11 cellular contexts compared by ENCODE assay signal in the genomic region with DNA sequence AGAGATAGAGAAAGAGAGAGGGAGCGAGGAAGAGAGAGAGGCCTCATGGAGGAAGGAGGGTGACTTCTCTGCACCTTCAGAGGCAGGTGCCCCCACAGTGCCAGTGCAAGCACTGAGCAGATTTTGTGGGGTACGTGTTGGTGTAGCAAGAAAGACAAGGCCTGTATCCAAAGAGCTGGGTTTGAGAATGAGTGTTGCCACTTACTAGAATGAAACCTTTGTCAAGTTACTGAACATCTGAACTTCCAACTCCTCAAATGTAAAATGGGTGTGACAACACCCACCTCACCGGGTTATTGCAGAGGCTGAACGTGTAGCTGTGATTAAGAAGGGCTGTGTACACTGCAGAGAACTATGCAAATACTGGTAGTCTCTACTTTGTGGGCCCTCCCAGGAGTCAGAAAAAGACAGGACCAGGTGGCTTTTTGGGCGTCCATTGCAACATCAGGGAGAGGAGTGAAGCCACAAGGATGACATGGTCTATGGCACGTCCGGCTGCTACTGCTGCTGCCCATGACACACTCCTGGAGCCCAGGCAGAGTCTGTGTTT. TPM values are rescaled to one million over a fixed set of nuclear protein-coding genes. Genes with fewer than 3 reads are reported as not detected.
DNase-seq lines count a peak whose midpoint lies in the region; ATAC-seq and TF ChIP-seq lines count a peak whose summit lies in the region.
"Had no signal": no experiment of that assay in that cellular context is flagged by ENCODE, and none has a peak within 500 bp of the region (broad histone marks: within the 10 kb centered on the region; RNA-seq: fewer than 3 reads in every experiment).

No MANE protein-coding gene starts in this region.

- no peaks in the 10 kb centered on the region for H3K9me3 ChIP-seq in right atrium auricular region
- H3K9me3 ChIP-seq in PC-9 (ENCODE audit: insufficient read depth, low read depth), result no peaks in the 10 kb centered on the region

- H3K27me3 ChIP-seq in right atrium auricular region, result no peaks in the 10 kb centered on the region
- H3K27me3 ChIP-seq in PC-9 (ENCODE audit: insufficient read depth, low read depth), result no peaks in the 10 kb centered on the region
- H3K27me3 ChIP-seq: dorsolateral prefrontal cortex had no signal

- H3K27me3 Mint-ChIP-seq in activated T-cell treated with anti-CD3 and anti-CD28 coated beads, Interleukin-2, amount 50 U/mL, for 72 hours (ENCODE audit: low read depth), result no peaks in the 10 kb centered on the region
- H3K27me3 Mint-ChIP-seq in activated naive CD8-positive, alpha-beta T cell treated with anti-CD3 and anti-CD28 coated beads, Interleukin-2, amount 50 U/mL, for 24 hours, result no peaks in the 10 kb centered on the region
- H3K27me3 Mint-ChIP-seq in stimulated activated naive CD8-positive, alpha-beta T cell treated with anti-CD3 and anti-CD28 coated beads, Interleukin-15, Interleukin-2, amounts not matched to agents 100 ng/mL and 50 ng/mL, for 24 hours, result no peaks in the 10 kb centered on the region

- H3K27ac ChIP-seq in right atrium auricular region (no peak overlapping the region), PC-9 (no peak overlapping the region)
- H3K27ac ChIP-seq: dorsolateral prefrontal cortex had no signal

- no peaks in the 10 kb centered on the region for H4K20me1 ChIP-seq in PC-9 (ENCODE audit: insufficient read depth)

- peaks cover 0 to 1% of the 10 kb centered on the region in 2 donors for H3K9me3 Mint-ChIP-seq in activated T-cell treated with anti-CD3 and anti-CD28 coated beads, Interleukin-2, amount 50 U/mL, for 72 hours
- no peaks in the 10 kb centered on the region for H3K9me3 Mint-ChIP-seq in activated naive CD8-positive, alpha-beta T cell treated with anti-CD3 and anti-CD28 coated beads, Interleukin-2, amount 50 U/mL, for 24 hours
- H3K9me3 Mint-ChIP-seq in stimulated activated naive CD8-positive, alpha-beta T cell treated with anti-CD3 and anti-CD28 coated beads, Interleukin-15, Interleukin-2, amounts not matched to agents 100 ng/mL and 50 ng/mL, for 24 hours, result no peaks in the 10 kb centered on the region

- H3K4me3 ChIP-seq in right atrium auricular region, result no peak overlapping the region
- no peak overlapping the region for H3K4me3 ChIP-seq in PC-9
- H3K4me3 ChIP-seq: dorsolateral prefrontal cortex had no signal

- no peak overlapping the region for H2AFZ ChIP-seq in PC-9

- DNase-seq in activated T-cell treated with anti-CD3 and anti-CD28 coated beads, Interleukin-2, amount 50 U/mL, for 72 hours, result peak in 1 of 2 donors; percentile 27
- no peak for DNase-seq in activated T-cell treated with anti-CD3 and anti-CD28 coated beads, Interleukin-2, amount 50 U/mL, for 1 hour
- peak; percentile 31 for DNase-seq in activated naive CD8-positive, alpha-beta T cell treated with anti-CD3 and anti-CD28 coated beads, Interleukin-2, amount 50 U/mL, for 24 hours
- DNase-seq in iPS-NIHi11 (ENCODE audit: low spot score) (no peak), right atrium auricular region (ENCODE audit: low spot score) (no peak), PC-9 (no peak)
- DNase-seq: AML-193, dorsolateral prefrontal cortex had no signal

- POLR2A ChIA-PET in PC-9 (lab: Charles Lee; ENCODE audit: unreplicated experiment), result no interaction called here

- H3K4me3 Mint-ChIP-seq in activated T-cell treated with anti-CD3 and anti-CD28 coated beads, Interleukin-2, amount 50 U/mL, for 72 hours, result peak overlapping the region; percentile 38 to 52
- H3K4me3 Mint-ChIP-seq in activated naive CD8-positive, alpha-beta T cell treated with anti-CD3 and anti-CD28 coated beads, Interleukin-2, amount 50 U/mL, for 24 hours, result no peak overlapping the region
- H3K4me3 Mint-ChIP-seq in stimulated activated naive CD8-positive, alpha-beta T cell treated with anti-CD3 and anti-CD28 coated beads, Interleukin-15, Interleukin-2, amounts not matched to agents 100 ng/mL and 50 ng/mL, for 24 hours, result peak overlapping the region; percentile 1

- H3K27ac Mint-ChIP-seq in activated T-cell treated with anti-CD3 and anti-CD28 coated beads, Interleukin-2, amount 50 U/mL, for 72 hours, result peak overlapping the region; percentile 89
- peak overlapping the region; percentile 90 for H3K27ac Mint-ChIP-seq in activated naive CD8-positive, alpha-beta T cell treated with anti-CD3 and anti-CD28 coated beads, Interleukin-2, amount 50 U/mL, for 24 hours
- peak overlapping the region; percentile 81 for H3K27ac Mint-ChIP-seq in stimulated activated naive CD8-positive, alpha-beta T cell treated with anti-CD3 and anti-CD28 coated beads, Interleukin-15, Interleukin-2, amounts not matched to agents 100 ng/mL and 50 ng/mL, for 24 hours

- H3K4me1 ChIP-seq in right atrium auricular region, result no peaks in the 10 kb centered on the region
- peaks cover 8% of the 10 kb centered on the region for H3K4me1 ChIP-seq in PC-9 (replicated peaks; ENCODE audit: insufficient read depth)

- TF ChIP-seq CTCF in right atrium auricular region (IDR thresholded peaks at IDR 0.05), result no peak
- no peak for TF ChIP-seq CTCF in PC-9 (conservative IDR thresholded peaks at IDR 0.05)

- no peaks in the 10 kb centered on the region for H3K79me2 ChIP-seq in PC-9 (ENCODE audit: low read depth)

- CTCF ChIA-PET in PC-9 (lab: Charles Lee), result interaction anchor here (0.7 kb wide), 1 partner anchor 53 kb away, joined by 3 read pairs; no protein-coding TSS in a partner anchor

- H3K36me3 ChIP-seq in right atrium auricular region, result no peaks in the 10 kb centered on the region
- H3K36me3 ChIP-seq in PC-9 (ENCODE audit: low read depth), result no peaks in the 10 kb centered on the region

- H3K36me3 Mint-ChIP-seq in activated T-cell treated with anti-CD3 and anti-CD28 coated beads, Interleukin-2, amount 50 U/mL, for 72 hours (ENCODE audit: insufficient read depth in 2 of 2), result no peaks in the 10 kb centered on the region
- peaks cover 1% of the 10 kb centered on the region for H3K36me3 Mint-ChIP-seq in activated naive CD8-positive, alpha-beta T cell treated with anti-CD3 and anti-CD28 coated beads, Interleukin-2, amount 50 U/mL, for 24 hours (ENCODE audit: low read depth)
- H3K36me3 Mint-ChIP-seq in stimulated activated naive CD8-positive, alpha-beta T cell treated with anti-CD3 and anti-CD28 coated beads, Interleukin-15, Interleukin-2, amounts not matched to agents 100 ng/mL and 50 ng/mL, for 24 hours (ENCODE audit: low read depth), result no peaks in the 10 kb centered on the region

- BruUV-seq in PC-9 (replicated peaks; lab: Mats Ljungman, UMichigan), result no TSS peak

- no peaks in the 10 kb centered on the region for H3K9me2 ChIP-seq in PC-9 (ENCODE audit: insufficient read depth)

- peak; percentile 67 to 84 for ATAC-seq in activated T-cell treated with anti-CD3 and anti-CD28 coated beads, Interleukin-2, amount 50 U/mL, for 72 hours (replicated peaks in 1 of 2)
- peak; percentile 73 for ATAC-seq in HG03159 (IDR thresholded peaks at IDR 0.05; ENCODE audit: unreplicated experiment)
- ATAC-seq in activated naive CD8-positive, alpha-beta T cell treated with anti-CD3 and anti-CD28 coated beads, Interleukin-2, amount 50 U/mL, for 24 hours, result peak; percentile 70

- intact Hi-C loops in PC-9 (cut with micrococcal nuclease; ENCODE audit: unreplicated experiment), result loop anchor here (5.0 kb wide), 1 partner anchor 101 kb away; no protein-coding TSS in a partner anchor

- no peak overlapping the region for H3K4me2 ChIP-seq in PC-9

- H3F3A ChIP-seq in PC-9 (ENCODE audit: insufficient read depth, low read depth), result no peaks in the 10 kb centered on the region

- H3K4me1 Mint-ChIP-seq in activated T-cell treated with anti-CD3 and anti-CD28 coated beads, Interleukin-2, amount 50 U/mL, for 72 hours (ENCODE audit: low read depth), result peaks cover 35% of the 10 kb centered on the region
- H3K4me1 Mint-ChIP-seq in activated naive CD8-positive, alpha-beta T cell treated with anti-CD3 and anti-CD28 coated beads, Interleukin-2, amount 50 U/mL, for 24 hours, result peaks cover 46% of the 10 kb centered on the region
- peaks cover 50% of the 10 kb centered on the region for H3K4me1 Mint-ChIP-seq in stimulated activated naive CD8-positive, alpha-beta T cell treated with anti-CD3 and anti-CD28 coated beads, Interleukin-15, Interleukin-2, amounts not matched to agents 100 ng/mL and 50 ng/mL, for 24 hours (ENCODE audit: low read depth)

RNA-seq across cellular contexts. Expression of gene ATP12A, which starts 54.3 kb away (rescaled TPM):
- under 1 TPM; 0.05 to 0.32 TPM for total RNA-seq in activated T-cell treated with anti-CD3 and anti-CD28 coated beads, Interleukin-2, amount 50 U/mL, for 72 hours
- total RNA-seq in right atrium auricular region (not detected), PC-9 (2021) (0.09 TPM in 1 of 2 replicates, not detected in the other)
- total RNA-seq: subcutaneous adipose tissue had no signal
